Comparison of ENCODE assay signal across 8 cellular contexts in the genomic region with DNA sequence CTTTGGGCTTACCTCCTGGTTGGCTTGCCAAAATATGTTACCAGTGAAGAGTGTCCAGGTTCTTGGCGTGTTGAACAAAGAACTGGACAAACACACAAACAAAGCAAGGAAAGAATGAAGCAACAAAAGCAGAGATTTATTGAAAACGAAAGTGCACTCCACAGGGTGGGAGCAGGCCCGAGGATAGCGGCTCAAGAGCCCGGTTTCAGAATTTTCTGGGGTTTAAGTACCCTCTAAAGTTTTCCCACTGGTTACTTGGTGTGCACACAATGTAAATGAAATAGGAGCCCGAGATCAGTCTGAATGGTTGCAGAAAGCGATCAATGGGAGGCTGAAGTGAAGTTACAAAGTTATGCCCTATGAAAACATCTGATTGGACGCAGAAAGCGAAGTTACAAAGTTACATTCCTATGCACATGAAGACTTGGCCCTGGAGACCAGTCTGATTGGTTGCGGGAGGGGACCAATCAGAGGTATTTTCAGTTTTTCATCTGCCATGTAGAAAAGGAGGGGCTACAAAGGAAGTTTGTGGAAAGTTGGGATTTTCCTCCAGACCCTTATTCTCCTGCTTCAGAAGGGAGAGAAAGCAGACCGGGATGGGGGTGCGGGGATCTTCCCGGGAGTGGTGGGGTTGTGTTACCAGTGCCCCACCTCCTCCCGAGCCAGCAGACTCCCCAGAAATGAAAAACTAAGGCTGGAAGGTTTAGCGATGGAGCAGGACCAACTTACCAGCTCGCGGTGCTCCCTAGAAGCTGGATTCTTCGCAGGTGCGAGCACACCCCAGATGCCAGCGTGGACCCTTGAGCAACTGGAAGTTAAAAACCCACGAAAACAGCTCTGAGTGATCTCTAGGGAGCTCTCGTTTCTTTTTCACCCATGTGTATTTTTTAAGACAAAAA. TPM values are rescaled to one million over a fixed set of nuclear protein-coding genes. Genes with fewer than 3 reads are reported as not detected.
DNase-seq lines count a peak whose midpoint lies in the region; ATAC-seq and TF ChIP-seq lines count a peak whose summit lies in the region.

A gene (minus strand): TSS at position 325 of the 899 bp plus-strand sequence. CDS start 9,472 bp downstream, outside the sequence.

- POLR2A ChIA-PET in activated CD4-positive, alpha-beta memory T cell treated with anti-CD3 and anti-CD28 coated beads for 36 hours (lab: Charles Lee) = interaction anchor here (1.0 kb wide), 2 partner anchors 59 to 134 kb away, joined by 3 to 4 read pairs; a partner anchor contains a TSS

- H3K4me1 ChIP-seq in CD4-positive, CD25-positive, alpha-beta regulatory T cell (ENCODE audit: control insufficient read depth, insufficient read depth, low read length, poor library complexity, severe bottlenecking) = peaks cover 37% of the 10 kb centered on the region
- H3K4me1 ChIP-seq in HUES48 (ENCODE audit: control insufficient read depth, insufficient read depth, low read length) (peaks cover 55% of the 10 kb centered on the region), mucosa of descending colon (ENCODE audit: low read depth) (no peaks in the 10 kb centered on the region)

- H3K27ac Mint-ChIP-seq in CD4-positive, CD25-positive, alpha-beta regulatory T cell = peak within 1 kb of the TSS; percentile 88 to 96 (median 93)
- peak within 1 kb of the TSS; percentile 84 for H3K27ac Mint-ChIP-seq in activated CD4-positive, alpha-beta memory T cell treated with anti-CD3 and anti-CD28 coated beads for 36 hours
- H3K27ac Mint-ChIP-seq in endothelial cell (ENCODE audit: unreplicated experiment) = peak within 1 kb of the TSS; percentile 97

- H3K27ac ChIP-seq in CD4-positive, CD25-positive, alpha-beta regulatory T cell (ENCODE audit: insufficient read depth, low read length, poor library complexity, severe bottlenecking) = peak within 1 kb of the TSS; percentile 72
- H3K27ac ChIP-seq in HUES48 (ENCODE audit: low read depth, low read length) = peak within 1 kb of the TSS; percentile 98

- intact Hi-C loops in activated CD4-positive, alpha-beta memory T cell treated with anti-CD3 and anti-CD28 coated beads for 36 hours (cut with micrococcal nuclease) = loop anchor here (1.0 to 2.0 kb wide), 5 partner anchors 16 to 188 kb away; a partner anchor contains a TSS
- intact Hi-C loops in mucosa of descending colon (cut with DNase I, micrococcal nuclease) = no loop called here

- H3K9me3 Mint-ChIP-seq in CD4-positive, CD25-positive, alpha-beta regulatory T cell = no peaks in the 10 kb centered on the region
- H3K9me3 Mint-ChIP-seq in activated CD4-positive, alpha-beta memory T cell treated with anti-CD3 and anti-CD28 coated beads for 36 hours = no peaks in the 10 kb centered on the region
- no peaks in the 10 kb centered on the region for H3K9me3 Mint-ChIP-seq in endothelial cell (ENCODE audit: unreplicated experiment)

- ATAC-seq in CD4-positive, CD25-positive, alpha-beta regulatory T cell (ENCODE audit: low read depth in 2 of 2) = peak; percentile 81 to 87
- ATAC-seq in GM21423 (IDR thresholded peaks at IDR 0.05; ENCODE audit: unreplicated experiment) (peak; percentile 74), mucosa of descending colon (peak; percentile 85)

- CTCF ChIA-PET in activated CD4-positive, alpha-beta memory T cell treated with anti-CD3 and anti-CD28 coated beads for 36 hours (lab: Charles Lee) = interaction anchor here (1.8 kb wide), 1 partner anchor 101 kb away, joined by 7 read pairs; no protein-coding TSS in a partner anchor

- no peaks in the 10 kb centered on the region for H3K36me3 ChIP-seq in CD4-positive, CD25-positive, alpha-beta regulatory T cell (ENCODE audit: control insufficient read depth, insufficient read depth, low read length)
- no peaks in the 10 kb centered on the region for H3K36me3 ChIP-seq in HUES48 (ENCODE audit: control insufficient read depth, insufficient read depth, low read length)
- H3K36me3 ChIP-seq in mucosa of descending colon (ENCODE audit: low read depth) = no peaks in the 10 kb centered on the region

- H3K4me3 ChIP-seq in CD4-positive, CD25-positive, alpha-beta regulatory T cell (ENCODE audit: low read depth, low read length) = peak within 1 kb of the TSS; percentile 97
- H3K4me3 ChIP-seq in HUES48 (ENCODE audit: low read depth, low read length) (peak within 1 kb of the TSS; percentile 75), mucosa of descending colon (peak within 1 kb of the TSS; percentile 17)

- H3K9me3 ChIP-seq in CD4-positive, CD25-positive, alpha-beta regulatory T cell (ENCODE audit: control insufficient read depth in 2 of 2, low read length in 2 of 2) = no peaks in the 10 kb centered on the region
- H3K9me3 ChIP-seq in HUES48 (ENCODE audit: control insufficient read depth, insufficient read depth, low read length) (no peaks in the 10 kb centered on the region), mucosa of descending colon (no peaks in the 10 kb centered on the region)

- peaks cover 25 to 60% (median 40%) of the 10 kb centered on the region in 4 donors for H3K4me1 Mint-ChIP-seq in CD4-positive, CD25-positive, alpha-beta regulatory T cell
- H3K4me1 Mint-ChIP-seq in activated CD4-positive, alpha-beta memory T cell treated with anti-CD3 and anti-CD28 coated beads for 36 hours (ENCODE audit: low read depth) = peaks cover 41% of the 10 kb centered on the region
- H3K4me1 Mint-ChIP-seq in endothelial cell (ENCODE audit: unreplicated experiment) = peaks cover 27% of the 10 kb centered on the region

- H3K27me3 ChIP-seq in CD4-positive, CD25-positive, alpha-beta regulatory T cell (ENCODE audit: control insufficient read depth, insufficient read depth, low read length) = no peaks in the 10 kb centered on the region
- H3K27me3 ChIP-seq in HUES48 (ENCODE audit: control insufficient read depth, insufficient read depth, low read length) = peaks cover 20% of the 10 kb centered on the region

- no peaks in the 10 kb centered on the region for H3K36me3 Mint-ChIP-seq in CD4-positive, CD25-positive, alpha-beta regulatory T cell
- H3K36me3 Mint-ChIP-seq in activated CD4-positive, alpha-beta memory T cell treated with anti-CD3 and anti-CD28 coated beads for 36 hours = no peaks in the 10 kb centered on the region
- peaks cover 3% of the 10 kb centered on the region for H3K36me3 Mint-ChIP-seq in endothelial cell (ENCODE audit: low read depth, unreplicated experiment)

- no peaks in the 10 kb centered on the region for H3K27me3 Mint-ChIP-seq in CD4-positive, CD25-positive, alpha-beta regulatory T cell
- H3K27me3 Mint-ChIP-seq in activated CD4-positive, alpha-beta memory T cell treated with anti-CD3 and anti-CD28 coated beads for 36 hours = no peaks in the 10 kb centered on the region
- H3K27me3 Mint-ChIP-seq in endothelial cell (ENCODE audit: unreplicated experiment) = peaks cover 6% of the 10 kb centered on the region

- DNase-seq in CD4-positive, CD25-positive, alpha-beta regulatory T cell = peak; percentile 59 to 83 (median 80)
- DNase-seq in activated CD4-positive, alpha-beta memory T cell treated with anti-CD3 and anti-CD28 coated beads for 36 hours = peak; percentile 61
- DNase-seq in endothelial cell (ENCODE audit: low spot score) (peak; percentile 44), mucosa of descending colon (peak in 2 of 3 donors; percentile 29 to 64), superior temporal gyrus (ENCODE audit: extremely low spot score) (peak; percentile 20), NCI-H2196 treated with DMSO at 0.1 percent for 48 hours (lab: John Stamatoyannopoulos, UW; ENCODE audit: unreplicated experiment) (no peak)

- peak within 1 kb of the TSS; percentile 95 to 99 (median 98) for H3K4me3 Mint-ChIP-seq in CD4-positive, CD25-positive, alpha-beta regulatory T cell
- H3K4me3 Mint-ChIP-seq in activated CD4-positive, alpha-beta memory T cell treated with anti-CD3 and anti-CD28 coated beads for 36 hours = peak within 1 kb of the TSS; percentile 87
- peak within 1 kb of the TSS; percentile 91 for H3K4me3 Mint-ChIP-seq in endothelial cell (ENCODE audit: unreplicated experiment)

- TF ChIP-seq CTCF in endothelial cell (IDR thresholded peaks at IDR 0.05; ENCODE audit: unreplicated experiment) (no peak), mucosa of descending colon (IDR thresholded peaks at IDR 0.05) (no peak)

- H3K9ac ChIP-seq in HUES48 (ENCODE audit: low read depth, low read length) = peak within 1 kb of the TSS; percentile 77

RNA-seq across cellular contexts. Expression of the gene that starts here (rescaled TPM):
- total RNA-seq in CD4-positive, CD25-positive, alpha-beta regulatory T cell = 7.0 TPM
- 1 to 10 TPM; 2.6 to 3.6 (median 2.9) TPM for polyA plus RNA-seq in CD4-positive, CD25-positive, alpha-beta regulatory T cell
- total RNA-seq in activated CD4-positive, alpha-beta memory T cell treated with anti-CD3 and anti-CD28 coated beads for 36 hours = 10 to 100 TPM in 1 of 2 experiments, 1 to 10 TPM in 1; 10.0 to 10.7 TPM
- total RNA-seq in endothelial cell (ENCODE audit: unreplicated experiment) = 25.7 TPM
- total RNA-seq in mucosa of descending colon = 1 to 10 TPM; 1.5 to 5.5 (median 3.1) TPM

Comparison
In these comparisons a context has a peak if more than half of its experiments do, and no peak if none do; other contexts are left out.
1. H3K4me3 ChIP-seq: peak in every context shown above with its lines; median percentile 97 in CD4-positive, CD25-positive, alpha-beta regulatory T cell; 75 in HUES48; 17 in mucosa of descending colon.